8 cellular contexts compared by ENCODE assay signal in the genomic region with DNA sequence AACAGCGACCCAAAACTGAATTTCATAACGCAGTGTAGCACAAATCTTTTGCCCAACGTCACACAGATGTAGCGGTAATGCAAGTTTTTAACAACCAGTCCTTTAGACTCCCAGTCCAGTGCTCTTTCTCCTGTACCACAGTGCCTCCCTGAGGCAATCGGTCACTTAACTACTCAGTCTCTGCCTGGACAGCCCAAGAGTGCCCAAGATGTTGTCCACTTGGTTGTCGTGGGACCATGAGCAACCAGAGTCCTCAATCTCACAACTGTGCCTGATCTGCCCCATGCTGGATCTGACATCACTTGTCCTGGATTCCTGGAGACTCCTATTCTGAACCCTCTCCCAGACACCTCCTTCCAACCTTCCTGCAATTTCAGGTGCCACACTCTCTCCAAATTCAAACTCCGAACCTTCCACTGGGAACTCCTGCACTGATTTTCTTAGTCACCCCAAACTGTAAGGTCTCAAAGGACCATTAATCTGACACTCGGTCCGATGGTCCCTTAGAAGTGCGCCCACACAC. TPM values are rescaled to one million over a fixed set of nuclear protein-coding genes. Genes with fewer than 3 reads are reported as not detected.
A peak's percentile ranks its signal among the peaks of the same experiment; 100 is the strongest.
DNase-seq lines count a peak whose midpoint lies in the region; ATAC-seq and TF ChIP-seq lines count a peak whose summit lies in the region.

No MANE protein-coding gene starts in this region.

- H3K9me3 Mint-ChIP-seq in activated naive CD4-positive, alpha-beta T cell treated with anti-CD3 and anti-CD28 coated beads, Interleukin-2, amount 50 U/mL, for 72 hours = no peaks in the 10 kb centered on the region

- no peaks in the 10 kb centered on the region for H3K27me3 ChIP-seq in HL-60 (ENCODE audit: insufficient read depth, poor library complexity, severe bottlenecking)
- H3K27me3 ChIP-seq in right atrium auricular region = peaks cover 0 to 4% of the 10 kb centered on the region in 2 donors

- DNase-seq in AG08396 (ENCODE audit: low spot score) (peak; percentile 23), HL-60 (ENCODE audit: low read depth in 1 of 2, low spot score in 1 of 2) (peak in 1 of 2 experiments; percentile 16), right atrium auricular region (ENCODE audit: low spot score) (no peak), sciatic nerve (ENCODE audit: low spot score) (no peak), NCI-H187 treated with DMSO at 0.1 percent for 48 hours (lab: John Stamatoyannopoulos, UW) (no peak)
- no peak for DNase-seq in activated naive CD4-positive, alpha-beta T cell treated with anti-CD3 and anti-CD28 coated beads, Interleukin-2, amount 50 U/mL, for 72 hours (ENCODE audit: low spot score in 2 of 2)

- ATAC-seq in GM18861 (IDR thresholded peaks at IDR 0.05; ENCODE audit: unreplicated experiment) (peak; percentile 29), sciatic nerve (peak; percentile 59), GM21526 (IDR thresholded peaks at IDR 0.05; ENCODE audit: low FRiP score, unreplicated experiment) (no peak)
- peak; percentile 7 to 56 for ATAC-seq in activated naive CD4-positive, alpha-beta T cell treated with anti-CD3 and anti-CD28 coated beads, Interleukin-2, amount 50 U/mL, for 72 hours

- peaks cover 0 to 13% of the 10 kb centered on the region in 2 donors for H3K4me1 ChIP-seq in right atrium auricular region

- peak overlapping the region; percentile 92 to 97 for H3K27ac Mint-ChIP-seq in activated naive CD4-positive, alpha-beta T cell treated with anti-CD3 and anti-CD28 coated beads, Interleukin-2, amount 50 U/mL, for 72 hours

- no peaks in the 10 kb centered on the region for H3K36me3 ChIP-seq in right atrium auricular region

- peak overlapping the region; percentile 86 for H3K4me3 ChIP-seq in HL-60 (replicated peaks; ENCODE audit: insufficient read depth, low read length)
- H3K4me3 ChIP-seq in right atrium auricular region = peak overlapping the region; percentile 59 to 62

- no peaks in the 10 kb centered on the region for H3K9me3 ChIP-seq in right atrium auricular region

- H3K27ac ChIP-seq in HL-60 (replicated peaks) = peak overlapping the region; percentile 93
- peak overlapping the region; percentile 85 to 93 for H3K27ac ChIP-seq in right atrium auricular region

- intact Hi-C loops in sciatic nerve (cut with DNase I) = no loop called here

- H3K36me3 Mint-ChIP-seq in activated naive CD4-positive, alpha-beta T cell treated with anti-CD3 and anti-CD28 coated beads, Interleukin-2, amount 50 U/mL, for 72 hours = peaks cover 6 to 10% of the 10 kb centered on the region in 2 donors

- TF ChIP-seq CTCF in HL-60 (IDR thresholded peaks at IDR 0.05; ENCODE audit: insufficient read depth, low read length) = no peak
- no peak for TF ChIP-seq CTCF in right atrium auricular region (IDR thresholded peaks at IDR 0.05)

RNA-seq across cellular contexts. Expression of a gene that starts 0.7 kb away (rescaled TPM):
- 10 to 100 TPM; 12.4 to 20.1 TPM for total RNA-seq in activated naive CD4-positive, alpha-beta T cell treated with anti-CD3 and anti-CD28 coated beads, Interleukin-2, amount 50 U/mL, for 72 hours
- 10 to 100 TPM; 24.0 to 27.6 TPM for total RNA-seq in right atrium auricular region
- 26.9 TPM for total RNA-seq in sciatic nerve

RNA-seq across cellular contexts. Expression of a gene that starts 12.1 kb away (rescaled TPM):
- total RNA-seq in activated naive CD4-positive, alpha-beta T cell treated with anti-CD3 and anti-CD28 coated beads, Interleukin-2, amount 50 U/mL, for 72 hours = 10 to 100 TPM; 11.3 to 12.5 TPM
- total RNA-seq in right atrium auricular region (10 to 100 TPM; 16.3 to 25.8 TPM), sciatic nerve (21.4 TPM)
